Comparison of ENCODE assay signal across 1 cellular context in the genomic region with DNA sequence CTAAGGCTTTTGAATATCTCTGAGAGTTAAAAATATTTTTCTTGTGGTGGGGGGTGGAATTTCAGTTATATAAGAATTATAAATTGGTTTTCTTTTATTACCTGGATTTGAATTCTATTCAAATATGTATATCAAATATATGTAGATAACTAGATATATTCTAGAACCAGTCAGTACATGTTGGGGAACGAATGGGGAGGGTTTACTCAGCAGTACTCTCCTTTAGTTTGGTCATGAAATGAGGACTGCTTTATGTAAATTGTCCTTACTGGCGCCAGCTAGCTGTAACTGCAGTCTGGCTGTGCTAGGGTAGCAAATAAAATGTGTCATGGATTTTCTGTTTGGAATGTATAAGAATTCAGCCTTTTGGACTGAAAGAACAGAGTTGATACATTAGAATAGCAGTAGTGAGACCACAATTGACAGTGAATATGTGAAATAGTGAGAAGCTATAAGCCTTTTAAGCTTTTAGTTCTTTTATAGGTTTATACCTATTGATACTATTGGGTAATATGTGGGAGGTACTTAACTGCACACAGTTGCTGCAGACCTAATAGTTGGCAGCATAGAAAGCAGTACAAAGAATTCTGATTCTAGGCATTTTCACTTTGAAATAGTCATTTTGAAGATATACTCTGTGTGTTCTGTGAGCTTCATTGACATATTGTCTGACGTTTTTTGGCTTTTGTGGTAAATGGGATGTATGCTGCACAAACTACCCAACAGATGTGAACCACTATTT.
TF ChIP-seq lines count a peak whose summit lies in the region.

No MANE protein-coding gene starts in this region.

TF ChIP-seq in HCT116, 20 proteins besides CTCF, POLR2A, EP300 and RAD21 (continued from another document):
- 0 out of 2 replicates have a peak, but pooled peaks have one; percentile 17 for TF ChIP-seq CEBPB (IDR thresholded peaks at IDR 0.05; ENCODE audit: low read depth)
- peak; percentile 94 for TF ChIP-seq SP1 (IDR thresholded peaks at IDR 0.05; ENCODE audit: low read depth)
- TF ChIP-seq CBX3 (IDR thresholded peaks at IDR 0.05; ENCODE audit: low read depth) = peak; percentile 73
- TF ChIP-seq, protein P1, sequence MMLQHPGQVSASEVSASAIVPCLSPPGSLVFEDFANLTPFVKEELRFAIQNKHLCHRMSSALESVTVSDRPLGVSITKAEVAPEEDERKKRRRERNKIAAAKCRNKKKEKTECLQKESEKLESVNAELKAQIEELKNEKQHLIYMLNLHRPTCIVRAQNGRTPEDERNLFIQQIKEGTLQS (IDR thresholded peaks at IDR 0.05) = no peak
- TF ChIP-seq, protein P2, sequence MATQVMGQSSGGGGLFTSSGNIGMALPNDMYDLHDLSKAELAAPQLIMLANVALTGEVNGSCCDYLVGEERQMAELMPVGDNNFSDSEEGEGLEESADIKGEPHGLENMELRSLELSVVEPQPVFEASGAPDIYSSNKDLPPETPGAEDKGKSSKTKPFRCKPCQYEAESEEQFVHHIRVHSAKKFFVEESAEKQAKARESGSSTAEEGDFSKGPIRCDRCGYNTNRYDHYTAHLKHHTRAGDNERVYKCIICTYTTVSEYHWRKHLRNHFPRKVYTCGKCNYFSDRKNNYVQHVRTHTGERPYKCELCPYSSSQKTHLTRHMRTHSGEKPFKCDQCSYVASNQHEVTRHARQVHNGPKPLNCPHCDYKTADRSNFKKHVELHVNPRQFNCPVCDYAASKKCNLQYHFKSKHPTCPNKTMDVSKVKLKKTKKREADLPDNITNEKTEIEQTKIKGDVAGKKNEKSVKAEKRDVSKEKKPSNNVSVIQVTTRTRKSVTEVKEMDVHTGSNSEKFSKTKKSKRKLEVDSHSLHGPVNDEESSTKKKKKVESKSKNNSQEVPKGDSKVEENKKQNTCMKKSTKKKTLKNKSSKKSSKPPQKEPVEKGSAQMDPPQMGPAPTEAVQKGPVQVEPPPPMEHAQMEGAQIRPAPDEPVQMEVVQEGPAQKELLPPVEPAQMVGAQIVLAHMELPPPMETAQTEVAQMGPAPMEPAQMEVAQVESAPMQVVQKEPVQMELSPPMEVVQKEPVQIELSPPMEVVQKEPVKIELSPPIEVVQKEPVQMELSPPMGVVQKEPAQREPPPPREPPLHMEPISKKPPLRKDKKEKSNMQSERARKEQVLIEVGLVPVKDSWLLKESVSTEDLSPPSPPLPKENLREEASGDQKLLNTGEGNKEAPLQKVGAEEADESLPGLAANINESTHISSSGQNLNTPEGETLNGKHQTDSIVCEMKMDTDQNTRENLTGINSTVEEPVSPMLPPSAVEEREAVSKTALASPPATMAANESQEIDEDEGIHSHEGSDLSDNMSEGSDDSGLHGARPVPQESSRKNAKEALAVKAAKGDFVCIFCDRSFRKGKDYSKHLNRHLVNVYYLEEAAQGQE (IDR thresholded peaks at IDR 0.05; ENCODE audit: low read depth) = no peak
- TF ChIP-seq, protein P3, sequence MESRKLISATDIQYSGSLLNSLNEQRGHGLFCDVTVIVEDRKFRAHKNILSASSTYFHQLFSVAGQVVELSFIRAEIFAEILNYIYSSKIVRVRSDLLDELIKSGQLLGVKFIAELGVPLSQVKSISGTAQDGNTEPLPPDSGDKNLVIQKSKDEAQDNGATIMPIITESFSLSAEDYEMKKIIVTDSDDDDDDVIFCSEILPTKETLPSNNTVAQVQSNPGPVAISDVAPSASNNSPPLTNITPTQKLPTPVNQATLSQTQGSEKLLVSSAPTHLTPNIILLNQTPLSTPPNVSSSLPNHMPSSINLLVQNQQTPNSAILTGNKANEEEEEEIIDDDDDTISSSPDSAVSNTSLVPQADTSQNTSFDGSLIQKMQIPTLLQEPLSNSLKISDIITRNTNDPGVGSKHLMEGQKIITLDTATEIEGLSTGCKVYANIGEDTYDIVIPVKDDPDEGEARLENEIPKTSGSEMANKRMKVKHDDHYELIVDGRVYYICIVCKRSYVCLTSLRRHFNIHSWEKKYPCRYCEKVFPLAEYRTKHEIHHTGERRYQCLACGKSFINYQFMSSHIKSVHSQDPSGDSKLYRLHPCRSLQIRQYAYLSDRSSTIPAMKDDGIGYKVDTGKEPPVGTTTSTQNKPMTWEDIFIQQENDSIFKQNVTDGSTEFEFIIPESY (IDR thresholded peaks at IDR 0.05; ENCODE audit: extremely low read depth, insufficient replicate concordance, low read length) = no peak
- TF ChIP-seq EGR1 (IDR thresholded peaks at IDR 0.05; ENCODE audit: low read depth) = no peak
- TF ChIP-seq POLR2AphosphoS5 (IDR thresholded peaks at IDR 0.05; ENCODE audit: low read depth, low read length) = peak; percentile 56; the same call in 1 of the 2 replicates
